Comparison of ENCODE assay signal across 1 cellular context in the genomic region with DNA sequence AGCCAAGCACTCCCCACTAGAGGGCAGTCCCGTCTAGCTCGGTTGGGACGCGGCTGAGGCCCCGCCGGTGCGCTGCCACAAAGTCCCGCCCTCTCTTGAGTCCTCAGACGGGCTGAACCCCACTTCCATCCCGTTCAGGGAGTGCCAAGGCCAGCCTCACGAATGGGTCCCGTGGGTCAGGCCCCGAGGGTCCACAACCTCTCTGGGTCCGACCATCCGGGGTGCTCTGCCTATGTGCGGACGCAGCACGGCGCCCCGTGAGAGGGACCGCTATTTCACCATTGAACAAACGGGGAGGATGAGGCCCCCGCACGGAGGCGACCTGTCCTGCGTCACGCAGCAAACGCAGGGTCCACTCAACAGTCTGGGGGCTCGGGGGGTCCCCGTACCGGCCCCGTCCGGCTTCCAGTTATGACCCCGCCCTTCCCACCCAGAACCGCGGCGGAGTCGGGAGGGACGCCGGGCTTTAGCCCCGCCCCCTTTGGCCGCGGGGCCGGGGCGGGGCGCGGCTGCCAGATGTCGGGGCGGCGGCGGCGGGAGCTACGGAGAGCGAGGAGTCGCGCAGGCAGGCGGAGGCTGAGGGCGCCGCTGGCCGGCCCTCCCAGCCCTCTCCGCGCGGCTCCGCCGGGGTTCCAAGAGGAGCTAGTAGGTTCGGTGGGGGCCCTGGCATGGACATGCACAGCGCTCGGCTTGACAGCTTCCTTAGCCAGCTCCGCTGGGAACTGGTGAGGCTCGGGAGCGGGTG.
TF ChIP-seq lines count a peak whose summit lies in the region.

A gene (plus strand): TSS at position 543 of the 745 bp plus-strand sequence. CDS start 132 bp downstream, at position 675.

TF ChIP-seq in K562, 482 proteins besides CTCF, POLR2A, EP300 and RAD21 (continued from another document):
- TF ChIP-seq, protein P1, sequence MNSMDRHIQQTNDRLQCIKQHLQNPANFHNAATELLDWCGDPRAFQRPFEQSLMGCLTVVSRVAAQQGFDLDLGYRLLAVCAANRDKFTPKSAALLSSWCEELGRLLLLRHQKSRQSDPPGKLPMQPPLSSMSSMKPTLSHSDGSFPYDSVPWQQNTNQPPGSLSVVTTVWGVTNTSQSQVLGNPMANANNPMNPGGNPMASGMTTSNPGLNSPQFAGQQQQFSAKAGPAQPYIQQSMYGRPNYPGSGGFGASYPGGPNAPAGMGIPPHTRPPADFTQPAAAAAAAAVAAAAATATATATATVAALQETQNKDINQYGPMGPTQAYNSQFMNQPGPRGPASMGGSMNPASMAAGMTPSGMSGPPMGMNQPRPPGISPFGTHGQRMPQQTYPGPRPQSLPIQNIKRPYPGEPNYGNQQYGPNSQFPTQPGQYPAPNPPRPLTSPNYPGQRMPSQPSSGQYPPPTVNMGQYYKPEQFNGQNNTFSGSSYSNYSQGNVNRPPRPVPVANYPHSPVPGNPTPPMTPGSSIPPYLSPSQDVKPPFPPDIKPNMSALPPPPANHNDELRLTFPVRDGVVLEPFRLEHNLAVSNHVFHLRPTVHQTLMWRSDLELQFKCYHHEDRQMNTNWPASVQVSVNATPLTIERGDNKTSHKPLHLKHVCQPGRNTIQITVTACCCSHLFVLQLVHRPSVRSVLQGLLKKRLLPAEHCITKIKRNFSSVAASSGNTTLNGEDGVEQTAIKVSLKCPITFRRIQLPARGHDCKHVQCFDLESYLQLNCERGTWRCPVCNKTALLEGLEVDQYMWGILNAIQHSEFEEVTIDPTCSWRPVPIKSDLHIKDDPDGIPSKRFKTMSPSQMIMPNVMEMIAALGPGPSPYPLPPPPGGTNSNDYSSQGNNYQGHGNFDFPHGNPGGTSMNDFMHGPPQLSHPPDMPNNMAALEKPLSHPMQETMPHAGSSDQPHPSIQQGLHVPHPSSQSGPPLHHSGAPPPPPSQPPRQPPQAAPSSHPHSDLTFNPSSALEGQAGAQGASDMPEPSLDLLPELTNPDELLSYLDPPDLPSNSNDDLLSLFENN (IDR thresholded peaks at IDR 0.05; ENCODE audit: low read depth in 2 of 2, low read length in 2 of 2) = no peak
- TF ChIP-seq ZBTB1 (CRISPR knock-in tag; IDR thresholded peaks at IDR 0.05; ENCODE audit: borderline replicate concordance, low read depth) = peak; percentile 79; the same call in 1 of the 2 replicates
- TF ChIP-seq RB1 (IDR thresholded peaks at IDR 0.05; ENCODE audit: low read depth) = peak; percentile 77
- TF ChIP-seq L3MBTL2 (IDR thresholded peaks at IDR 0.05) = 0 out of 2 replicates have a peak, but pooled peaks have one; percentile 20
- peak in 1 of 2 experiments; percentile 47; a peak in 2 of 4 replicates for TF ChIP-seq NONO (IDR thresholded peaks at IDR 0.05; ENCODE audit: low read depth in 2 of 2, low read length in 1 of 2)
- peak; percentile 73 for TF ChIP-seq NCOA6 (IDR thresholded peaks at IDR 0.05)
- TF ChIP-seq, protein P2, sequence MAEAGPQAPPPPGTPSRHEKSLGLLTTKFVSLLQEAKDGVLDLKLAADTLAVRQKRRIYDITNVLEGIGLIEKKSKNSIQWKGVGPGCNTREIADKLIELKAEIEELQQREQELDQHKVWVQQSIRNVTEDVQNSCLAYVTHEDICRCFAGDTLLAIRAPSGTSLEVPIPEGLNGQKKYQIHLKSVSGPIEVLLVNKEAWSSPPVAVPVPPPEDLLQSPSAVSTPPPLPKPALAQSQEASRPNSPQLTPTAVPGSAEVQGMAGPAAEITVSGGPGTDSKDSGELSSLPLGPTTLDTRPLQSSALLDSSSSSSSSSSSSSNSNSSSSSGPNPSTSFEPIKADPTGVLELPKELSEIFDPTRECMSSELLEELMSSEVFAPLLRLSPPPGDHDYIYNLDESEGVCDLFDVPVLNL (CRISPR knock-in tag; IDR thresholded peaks at IDR 0.05; ENCODE audit: low read depth) = 0 out of 2 replicates have a peak, but pooled peaks have one; percentile 42
- TF ChIP-seq, protein P3, sequence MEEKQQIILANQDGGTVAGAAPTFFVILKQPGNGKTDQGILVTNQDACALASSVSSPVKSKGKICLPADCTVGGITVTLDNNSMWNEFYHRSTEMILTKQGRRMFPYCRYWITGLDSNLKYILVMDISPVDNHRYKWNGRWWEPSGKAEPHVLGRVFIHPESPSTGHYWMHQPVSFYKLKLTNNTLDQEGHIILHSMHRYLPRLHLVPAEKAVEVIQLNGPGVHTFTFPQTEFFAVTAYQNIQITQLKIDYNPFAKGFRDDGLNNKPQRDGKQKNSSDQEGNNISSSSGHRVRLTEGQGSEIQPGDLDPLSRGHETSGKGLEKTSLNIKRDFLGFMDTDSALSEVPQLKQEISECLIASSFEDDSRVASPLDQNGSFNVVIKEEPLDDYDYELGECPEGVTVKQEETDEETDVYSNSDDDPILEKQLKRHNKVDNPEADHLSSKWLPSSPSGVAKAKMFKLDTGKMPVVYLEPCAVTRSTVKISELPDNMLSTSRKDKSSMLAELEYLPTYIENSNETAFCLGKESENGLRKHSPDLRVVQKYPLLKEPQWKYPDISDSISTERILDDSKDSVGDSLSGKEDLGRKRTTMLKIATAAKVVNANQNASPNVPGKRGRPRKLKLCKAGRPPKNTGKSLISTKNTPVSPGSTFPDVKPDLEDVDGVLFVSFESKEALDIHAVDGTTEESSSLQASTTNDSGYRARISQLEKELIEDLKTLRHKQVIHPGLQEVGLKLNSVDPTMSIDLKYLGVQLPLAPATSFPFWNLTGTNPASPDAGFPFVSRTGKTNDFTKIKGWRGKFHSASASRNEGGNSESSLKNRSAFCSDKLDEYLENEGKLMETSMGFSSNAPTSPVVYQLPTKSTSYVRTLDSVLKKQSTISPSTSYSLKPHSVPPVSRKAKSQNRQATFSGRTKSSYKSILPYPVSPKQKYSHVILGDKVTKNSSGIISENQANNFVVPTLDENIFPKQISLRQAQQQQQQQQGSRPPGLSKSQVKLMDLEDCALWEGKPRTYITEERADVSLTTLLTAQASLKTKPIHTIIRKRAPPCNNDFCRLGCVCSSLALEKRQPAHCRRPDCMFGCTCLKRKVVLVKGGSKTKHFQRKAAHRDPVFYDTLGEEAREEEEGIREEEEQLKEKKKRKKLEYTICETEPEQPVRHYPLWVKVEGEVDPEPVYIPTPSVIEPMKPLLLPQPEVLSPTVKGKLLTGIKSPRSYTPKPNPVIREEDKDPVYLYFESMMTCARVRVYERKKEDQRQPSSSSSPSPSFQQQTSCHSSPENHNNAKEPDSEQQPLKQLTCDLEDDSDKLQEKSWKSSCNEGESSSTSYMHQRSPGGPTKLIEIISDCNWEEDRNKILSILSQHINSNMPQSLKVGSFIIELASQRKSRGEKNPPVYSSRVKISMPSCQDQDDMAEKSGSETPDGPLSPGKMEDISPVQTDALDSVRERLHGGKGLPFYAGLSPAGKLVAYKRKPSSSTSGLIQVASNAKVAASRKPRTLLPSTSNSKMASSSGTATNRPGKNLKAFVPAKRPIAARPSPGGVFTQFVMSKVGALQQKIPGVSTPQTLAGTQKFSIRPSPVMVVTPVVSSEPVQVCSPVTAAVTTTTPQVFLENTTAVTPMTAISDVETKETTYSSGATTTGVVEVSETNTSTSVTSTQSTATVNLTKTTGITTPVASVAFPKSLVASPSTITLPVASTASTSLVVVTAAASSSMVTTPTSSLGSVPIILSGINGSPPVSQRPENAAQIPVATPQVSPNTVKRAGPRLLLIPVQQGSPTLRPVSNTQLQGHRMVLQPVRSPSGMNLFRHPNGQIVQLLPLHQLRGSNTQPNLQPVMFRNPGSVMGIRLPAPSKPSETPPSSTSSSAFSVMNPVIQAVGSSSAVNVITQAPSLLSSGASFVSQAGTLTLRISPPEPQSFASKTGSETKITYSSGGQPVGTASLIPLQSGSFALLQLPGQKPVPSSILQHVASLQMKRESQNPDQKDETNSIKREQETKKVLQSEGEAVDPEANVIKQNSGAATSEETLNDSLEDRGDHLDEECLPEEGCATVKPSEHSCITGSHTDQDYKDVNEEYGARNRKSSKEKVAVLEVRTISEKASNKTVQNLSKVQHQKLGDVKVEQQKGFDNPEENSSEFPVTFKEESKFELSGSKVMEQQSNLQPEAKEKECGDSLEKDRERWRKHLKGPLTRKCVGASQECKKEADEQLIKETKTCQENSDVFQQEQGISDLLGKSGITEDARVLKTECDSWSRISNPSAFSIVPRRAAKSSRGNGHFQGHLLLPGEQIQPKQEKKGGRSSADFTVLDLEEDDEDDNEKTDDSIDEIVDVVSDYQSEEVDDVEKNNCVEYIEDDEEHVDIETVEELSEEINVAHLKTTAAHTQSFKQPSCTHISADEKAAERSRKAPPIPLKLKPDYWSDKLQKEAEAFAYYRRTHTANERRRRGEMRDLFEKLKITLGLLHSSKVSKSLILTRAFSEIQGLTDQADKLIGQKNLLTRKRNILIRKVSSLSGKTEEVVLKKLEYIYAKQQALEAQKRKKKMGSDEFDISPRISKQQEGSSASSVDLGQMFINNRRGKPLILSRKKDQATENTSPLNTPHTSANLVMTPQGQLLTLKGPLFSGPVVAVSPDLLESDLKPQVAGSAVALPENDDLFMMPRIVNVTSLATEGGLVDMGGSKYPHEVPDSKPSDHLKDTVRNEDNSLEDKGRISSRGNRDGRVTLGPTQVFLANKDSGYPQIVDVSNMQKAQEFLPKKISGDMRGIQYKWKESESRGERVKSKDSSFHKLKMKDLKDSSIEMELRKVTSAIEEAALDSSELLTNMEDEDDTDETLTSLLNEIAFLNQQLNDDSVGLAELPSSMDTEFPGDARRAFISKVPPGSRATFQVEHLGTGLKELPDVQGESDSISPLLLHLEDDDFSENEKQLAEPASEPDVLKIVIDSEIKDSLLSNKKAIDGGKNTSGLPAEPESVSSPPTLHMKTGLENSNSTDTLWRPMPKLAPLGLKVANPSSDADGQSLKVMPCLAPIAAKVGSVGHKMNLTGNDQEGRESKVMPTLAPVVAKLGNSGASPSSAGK (IDR thresholded peaks at IDR 0.05) = no peak; the same call in 1 of the 2 replicates
- TF ChIP-seq PML (IDR thresholded peaks at IDR 0.05; ENCODE audit: low read length) = peak; percentile 18; the same call in 1 of the 2 replicates
- peak; percentile 28 to 36; a peak in 3 of 4 replicates for TF ChIP-seq NRF1 (conservative IDR thresholded peaks at IDR 0.05 in 1 of 2, IDR thresholded peaks at IDR 0.05 in 1 of 2)
- peak; percentile 67; the same call in 1 of the 2 replicates for TF ChIP-seq CTBP1 (IDR thresholded peaks at IDR 0.05; ENCODE audit: borderline replicate concordance)
- no peak for TF ChIP-seq MTF1 (CRISPR knock-in tag; IDR thresholded peaks at IDR 0.05; ENCODE audit: borderline replicate concordance)
- TF ChIP-seq, protein P4, sequence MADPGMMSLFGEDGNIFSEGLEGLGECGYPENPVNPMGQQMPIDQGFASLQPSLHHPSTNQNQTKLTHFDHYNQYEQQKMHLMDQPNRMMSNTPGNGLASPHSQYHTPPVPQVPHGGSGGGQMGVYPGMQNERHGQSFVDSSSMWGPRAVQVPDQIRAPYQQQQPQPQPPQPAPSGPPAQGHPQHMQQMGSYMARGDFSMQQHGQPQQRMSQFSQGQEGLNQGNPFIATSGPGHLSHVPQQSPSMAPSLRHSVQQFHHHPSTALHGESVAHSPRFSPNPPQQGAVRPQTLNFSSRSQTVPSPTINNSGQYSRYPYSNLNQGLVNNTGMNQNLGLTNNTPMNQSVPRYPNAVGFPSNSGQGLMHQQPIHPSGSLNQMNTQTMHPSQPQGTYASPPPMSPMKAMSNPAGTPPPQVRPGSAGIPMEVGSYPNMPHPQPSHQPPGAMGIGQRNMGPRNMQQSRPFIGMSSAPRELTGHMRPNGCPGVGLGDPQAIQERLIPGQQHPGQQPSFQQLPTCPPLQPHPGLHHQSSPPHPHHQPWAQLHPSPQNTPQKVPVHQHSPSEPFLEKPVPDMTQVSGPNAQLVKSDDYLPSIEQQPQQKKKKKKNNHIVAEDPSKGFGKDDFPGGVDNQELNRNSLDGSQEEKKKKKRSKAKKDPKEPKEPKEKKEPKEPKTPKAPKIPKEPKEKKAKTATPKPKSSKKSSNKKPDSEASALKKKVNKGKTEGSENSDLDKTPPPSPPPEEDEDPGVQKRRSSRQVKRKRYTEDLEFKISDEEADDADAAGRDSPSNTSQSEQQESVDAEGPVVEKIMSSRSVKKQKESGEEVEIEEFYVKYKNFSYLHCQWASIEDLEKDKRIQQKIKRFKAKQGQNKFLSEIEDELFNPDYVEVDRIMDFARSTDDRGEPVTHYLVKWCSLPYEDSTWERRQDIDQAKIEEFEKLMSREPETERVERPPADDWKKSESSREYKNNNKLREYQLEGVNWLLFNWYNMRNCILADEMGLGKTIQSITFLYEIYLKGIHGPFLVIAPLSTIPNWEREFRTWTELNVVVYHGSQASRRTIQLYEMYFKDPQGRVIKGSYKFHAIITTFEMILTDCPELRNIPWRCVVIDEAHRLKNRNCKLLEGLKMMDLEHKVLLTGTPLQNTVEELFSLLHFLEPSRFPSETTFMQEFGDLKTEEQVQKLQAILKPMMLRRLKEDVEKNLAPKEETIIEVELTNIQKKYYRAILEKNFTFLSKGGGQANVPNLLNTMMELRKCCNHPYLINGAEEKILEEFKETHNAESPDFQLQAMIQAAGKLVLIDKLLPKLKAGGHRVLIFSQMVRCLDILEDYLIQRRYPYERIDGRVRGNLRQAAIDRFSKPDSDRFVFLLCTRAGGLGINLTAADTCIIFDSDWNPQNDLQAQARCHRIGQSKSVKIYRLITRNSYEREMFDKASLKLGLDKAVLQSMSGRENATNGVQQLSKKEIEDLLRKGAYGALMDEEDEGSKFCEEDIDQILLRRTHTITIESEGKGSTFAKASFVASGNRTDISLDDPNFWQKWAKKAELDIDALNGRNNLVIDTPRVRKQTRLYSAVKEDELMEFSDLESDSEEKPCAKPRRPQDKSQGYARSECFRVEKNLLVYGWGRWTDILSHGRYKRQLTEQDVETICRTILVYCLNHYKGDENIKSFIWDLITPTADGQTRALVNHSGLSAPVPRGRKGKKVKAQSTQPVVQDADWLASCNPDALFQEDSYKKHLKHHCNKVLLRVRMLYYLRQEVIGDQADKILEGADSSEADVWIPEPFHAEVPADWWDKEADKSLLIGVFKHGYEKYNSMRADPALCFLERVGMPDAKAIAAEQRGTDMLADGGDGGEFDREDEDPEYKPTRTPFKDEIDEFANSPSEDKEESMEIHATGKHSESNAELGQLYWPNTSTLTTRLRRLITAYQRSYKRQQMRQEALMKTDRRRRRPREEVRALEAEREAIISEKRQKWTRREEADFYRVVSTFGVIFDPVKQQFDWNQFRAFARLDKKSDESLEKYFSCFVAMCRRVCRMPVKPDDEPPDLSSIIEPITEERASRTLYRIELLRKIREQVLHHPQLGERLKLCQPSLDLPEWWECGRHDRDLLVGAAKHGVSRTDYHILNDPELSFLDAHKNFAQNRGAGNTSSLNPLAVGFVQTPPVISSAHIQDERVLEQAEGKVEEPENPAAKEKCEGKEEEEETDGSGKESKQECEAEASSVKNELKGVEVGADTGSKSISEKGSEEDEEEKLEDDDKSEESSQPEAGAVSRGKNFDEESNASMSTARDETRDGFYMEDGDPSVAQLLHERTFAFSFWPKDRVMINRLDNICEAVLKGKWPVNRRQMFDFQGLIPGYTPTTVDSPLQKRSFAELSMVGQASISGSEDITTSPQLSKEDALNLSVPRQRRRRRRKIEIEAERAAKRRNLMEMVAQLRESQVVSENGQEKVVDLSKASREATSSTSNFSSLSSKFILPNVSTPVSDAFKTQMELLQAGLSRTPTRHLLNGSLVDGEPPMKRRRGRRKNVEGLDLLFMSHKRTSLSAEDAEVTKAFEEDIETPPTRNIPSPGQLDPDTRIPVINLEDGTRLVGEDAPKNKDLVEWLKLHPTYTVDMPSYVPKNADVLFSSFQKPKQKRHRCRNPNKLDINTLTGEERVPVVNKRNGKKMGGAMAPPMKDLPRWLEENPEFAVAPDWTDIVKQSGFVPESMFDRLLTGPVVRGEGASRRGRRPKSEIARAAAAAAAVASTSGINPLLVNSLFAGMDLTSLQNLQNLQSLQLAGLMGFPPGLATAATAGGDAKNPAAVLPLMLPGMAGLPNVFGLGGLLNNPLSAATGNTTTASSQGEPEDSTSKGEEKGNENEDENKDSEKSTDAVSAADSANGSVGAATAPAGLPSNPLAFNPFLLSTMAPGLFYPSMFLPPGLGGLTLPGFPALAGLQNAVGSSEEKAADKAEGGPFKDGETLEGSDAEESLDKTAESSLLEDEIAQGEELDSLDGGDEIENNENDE (IDR thresholded peaks at IDR 0.05; ENCODE audit: low read depth, low read length) = no peak
- peak; percentile 31 for TF ChIP-seq GABPB1 (CRISPR knock-in tag; IDR thresholded peaks at IDR 0.05)
